8 cellular contexts compared by ENCODE assay signal in the genomic region with DNA sequence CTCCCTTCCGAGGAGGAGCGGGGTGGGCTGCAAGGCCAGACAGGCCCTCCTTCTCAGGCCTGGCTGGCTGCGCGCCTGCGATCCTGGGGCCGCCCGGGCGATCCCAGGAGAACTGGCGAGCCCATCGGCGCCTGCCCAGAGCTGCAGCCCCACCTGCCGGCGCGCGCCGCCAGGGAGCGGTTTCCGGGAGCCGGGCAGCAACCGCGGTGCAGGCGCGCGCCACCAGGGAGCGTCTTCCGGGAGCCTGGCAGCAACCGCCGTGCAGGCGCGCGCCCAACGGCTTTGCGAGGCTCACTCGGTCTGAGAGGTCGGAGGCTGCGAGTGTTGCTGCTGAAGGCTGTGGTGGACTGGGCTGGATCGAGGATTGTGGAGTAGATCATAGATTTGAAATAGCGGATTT.
DNase-seq lines count a peak whose midpoint lies in the region; ATAC-seq and TF ChIP-seq lines count a peak whose summit lies in the region.

No MANE protein-coding gene starts in this region.

- intact Hi-C loops in activated B cell treated with CpG ODN at 0.5 μM for 24 hours (cut with micrococcal nuclease): no loop called here
- intact Hi-C loops in left cardiac atrium (cut with DNase I): no loop called here
- intact Hi-C loops in spleen (cut with DNase I; ENCODE audit: low total_unique reads): no loop called here

- DNase-seq in GM06990 (ENCODE audit: extremely low read depth, insufficient read length) (peak; percentile 1), activated B cell treated with CpG ODN at 0.5 μM for 24 hours (peak; percentile 20), left cardiac atrium (peak; percentile 78), retina (peak; percentile 81), spleen (no peak)
- no peak for DNase-seq in effector memory CD8-positive, alpha-beta T cell

- ATAC-seq in HG03571 (IDR thresholded peaks at IDR 0.05; ENCODE audit: unreplicated experiment) (peak; percentile 80), activated B cell treated with CpG ODN at 0.5 μM for 24 hours (ENCODE audit: low read depth) (no peak), left cardiac atrium (peak in 1 of 2 donors; percentile 59), GM18502 (IDR thresholded peaks at IDR 0.05; ENCODE audit: poor library complexity, unreplicated experiment) (no peak)
- ATAC-seq in effector memory CD8-positive, alpha-beta T cell (replicated peaks): no peak

- no peaks in the 10 kb centered on the region for H3K36me3 Mint-ChIP-seq in activated B cell treated with CpG ODN at 0.5 μM for 24 hours (ENCODE audit: low read depth)
- H3K36me3 Mint-ChIP-seq in effector memory CD8-positive, alpha-beta T cell (ENCODE audit: insufficient read depth): no peaks in the 10 kb centered on the region

- H3K27me3 ChIP-seq in GM06990 (replicated peaks; ENCODE audit: control insufficient read depth, insufficient read depth, low read length) (no peaks in the 10 kb centered on the region), spleen (replicated peaks in 1 of 7) (peaks cover 0 to 19% (median 0%) of the 10 kb centered on the region in 7 donors)

- TF ChIP-seq CTCF in GM06990 (IDR thresholded peaks at IDR 0.05; ENCODE audit: insufficient read depth, low read length, poor library complexity, severe bottlenecking): no peak
- no peak for TF ChIP-seq CTCF in activated B cell treated with CpG ODN at 0.5 μM for 24 hours (IDR thresholded peaks at IDR 0.05)
- peak in 4 of 11 experiments; percentile 16 to 46 (median 36) for TF ChIP-seq CTCF in spleen (IDR thresholded peaks at IDR 0.05 in 8 of 11, conservative IDR thresholded peaks at IDR 0.05 in 3 of 11)

- H3K27ac ChIP-seq in spleen: no peak overlapping the region

- TF ChIP-seq POLR2A in spleen (IDR thresholded peaks at IDR 0.05): no peak

- peak overlapping the region; percentile 79 for H3K4me3 Mint-ChIP-seq in activated B cell treated with CpG ODN at 0.5 μM for 24 hours
- H3K4me3 Mint-ChIP-seq in effector memory CD8-positive, alpha-beta T cell: peak overlapping the region in 1 of 2 donors; percentile 25

- POLR2A ChIA-PET in activated B cell treated with CpG ODN at 0.5 μM for 24 hours (lab: Charles Lee): no interaction called here

- H3K27me3 Mint-ChIP-seq in activated B cell treated with CpG ODN at 0.5 μM for 24 hours: peaks cover 4% of the 10 kb centered on the region
- no peaks in the 10 kb centered on the region for H3K27me3 Mint-ChIP-seq in effector memory CD8-positive, alpha-beta T cell

- H3K36me3 ChIP-seq in GM06990 (ENCODE audit: control insufficient read depth, insufficient read depth, low read length): no peaks in the 10 kb centered on the region
- no peaks in the 10 kb centered on the region for H3K36me3 ChIP-seq in spleen

- H3K9me3 Mint-ChIP-seq in activated B cell treated with CpG ODN at 0.5 μM for 24 hours: no peaks in the 10 kb centered on the region
- peaks cover 0 to 8% of the 10 kb centered on the region in 2 donors for H3K9me3 Mint-ChIP-seq in effector memory CD8-positive, alpha-beta T cell

- CTCF ChIA-PET in activated B cell treated with CpG ODN at 0.5 μM for 24 hours (lab: Charles Lee): no interaction called here

- no peaks in the 10 kb centered on the region for H3K9me3 ChIP-seq in spleen

- H3K27ac Mint-ChIP-seq in activated B cell treated with CpG ODN at 0.5 μM for 24 hours: no peak overlapping the region
- H3K27ac Mint-ChIP-seq in effector memory CD8-positive, alpha-beta T cell: no peak overlapping the region

- 0 to 22% (median 5%) methylated on average over 23 to 38 of the region's 38 CpGs for WGBS in spleen, 5 donors

- H3K4me1 ChIP-seq in spleen: peaks cover 0 to 3% (median 0%) of the 10 kb centered on the region in 6 donors

- H3K4me3 ChIP-seq in GM06990 (replicated peaks; ENCODE audit: low read depth, low read length) (no peak overlapping the region), spleen (peak overlapping the region in 3 of 8 donors; percentile 27 to 47 (median 32))

- no peaks in the 10 kb centered on the region for H3K4me1 Mint-ChIP-seq in activated B cell treated with CpG ODN at 0.5 μM for 24 hours
- H3K4me1 Mint-ChIP-seq in effector memory CD8-positive, alpha-beta T cell (ENCODE audit: low read depth in 2 of 2): no peaks in the 10 kb centered on the region

Comparison
In these comparisons a context has a peak if more than half of its experiments do, and no peak if none do; other contexts are left out.
1. DNase-seq: peak in GM06990 (single experiment), activated B cell treated with CpG ODN at 0.5 μM for 24 hours (single experiment), left cardiac atrium (single experiment) and retina (single experiment); none in spleen (single experiment) and effector memory CD8-positive, alpha-beta T cell (0 of 3).